In genomic region chr16:49854227-49855203, GRCh38 we compare ENCODE assay signal across 8 cellular contexts. TPM values are rescaled to one million over a fixed set of nuclear protein-coding genes. Genes with fewer than 3 reads are reported as not detected.
DNase-seq lines count a peak whose midpoint lies in the region; ATAC-seq and TF ChIP-seq lines count a peak whose summit lies in the region.

No MANE protein-coding gene starts in this region.

- no peaks in the 10 kb centered on the region for H3K9me3 Mint-ChIP-seq in activated CD4-positive, alpha-beta memory T cell treated with anti-CD3 and anti-CD28 coated beads for 36 hours

- H3K4me1 Mint-ChIP-seq in activated CD4-positive, alpha-beta memory T cell treated with anti-CD3 and anti-CD28 coated beads for 36 hours (ENCODE audit: low read depth), result peaks cover 13% of the 10 kb centered on the region

- H3K36me3 ChIP-seq in GM06990 (ENCODE audit: control insufficient read depth, insufficient read depth, low read length), result no peaks in the 10 kb centered on the region

- POLR2A ChIA-PET in activated CD4-positive, alpha-beta memory T cell treated with anti-CD3 and anti-CD28 coated beads for 36 hours (lab: Charles Lee), result no interaction called here

- no peak for DNase-seq in GM06990 (ENCODE audit: extremely low read depth, insufficient read length)
- peak; percentile 16 for DNase-seq in activated CD4-positive, alpha-beta memory T cell treated with anti-CD3 and anti-CD28 coated beads for 36 hours
- DNase-seq in hepatic stellate cell (ENCODE audit: low spot score), result peak; percentile 52
- DNase-seq in skeletal muscle cell (ENCODE audit: low read depth), result no peak
- DNase-seq in dedifferentiated amniotic fluid mesenchymal stem cell (ENCODE audit: extremely low spot score), result no peak

- intact Hi-C loops in activated CD4-positive, alpha-beta memory T cell treated with anti-CD3 and anti-CD28 coated beads for 36 hours (cut with micrococcal nuclease), result loop anchor here (10.0 kb wide), 1 partner anchor 170 kb away; the partner anchor contains the start of gene CNEP1R1

- CTCF ChIA-PET in activated CD4-positive, alpha-beta memory T cell treated with anti-CD3 and anti-CD28 coated beads for 36 hours (lab: Charles Lee), result no interaction called here

- H3K27ac Mint-ChIP-seq in activated CD4-positive, alpha-beta memory T cell treated with anti-CD3 and anti-CD28 coated beads for 36 hours, result no peak overlapping the region

- H3K36me3 Mint-ChIP-seq in activated CD4-positive, alpha-beta memory T cell treated with anti-CD3 and anti-CD28 coated beads for 36 hours, result no peaks in the 10 kb centered on the region

- peaks cover 40% of the 10 kb centered on the region for H3K27me3 Mint-ChIP-seq in activated CD4-positive, alpha-beta memory T cell treated with anti-CD3 and anti-CD28 coated beads for 36 hours

- no peak for TF ChIP-seq CTCF in GM06990 (IDR thresholded peaks at IDR 0.05; ENCODE audit: insufficient read depth, low read length, poor library complexity, severe bottlenecking)

- H3K4me3 ChIP-seq in GM06990 (replicated peaks; ENCODE audit: low read depth, low read length), result peak overlapping the region; percentile 57
- peak overlapping the region; percentile 55 for H3K4me3 ChIP-seq in skeletal muscle cell (ENCODE audit: low read depth, low read length)

- peak overlapping the region; percentile 54 for H3K4me3 Mint-ChIP-seq in activated CD4-positive, alpha-beta memory T cell treated with anti-CD3 and anti-CD28 coated beads for 36 hours

- ATAC-seq in HG02759 (IDR thresholded peaks at IDR 0.05; ENCODE audit: unreplicated experiment), result peak; percentile 25
- ATAC-seq in HG02870 (IDR thresholded peaks at IDR 0.05; ENCODE audit: unreplicated experiment), result no peak
- ATAC-seq in HG02610 (IDR thresholded peaks at IDR 0.05; ENCODE audit: unreplicated experiment), result no peak

- H3K27me3 ChIP-seq in GM06990 (replicated peaks; ENCODE audit: control insufficient read depth, insufficient read depth, low read length), result peaks cover 6% of the 10 kb centered on the region

RNA-seq across cellular contexts. Expression of gene ZNF423, which starts 1.4 kb away (rescaled TPM):
- not detected for total RNA-seq in activated CD4-positive, alpha-beta memory T cell treated with anti-CD3 and anti-CD28 coated beads for 36 hours

Comparison
In these comparisons a context has a peak if more than half of its experiments do, and no peak if none do; other contexts are left out.
1. DNase-seq: peak in activated CD4-positive, alpha-beta memory T cell treated with anti-CD3 and anti-CD28 coated beads for 36 hours (single experiment) and hepatic stellate cell (single experiment); none in GM06990 (single experiment), skeletal muscle cell (single experiment) and dedifferentiated amniotic fluid mesenchymal stem cell (single experiment).